Comparison of ENCODE assay signal across 2 cellular contexts in genomic region chr10:122446668-122447410, GRCh38.
TF ChIP-seq lines count a peak whose summit lies in the region.

No MANE protein-coding gene starts in this region.

TF ChIP-seq in K562, 482 proteins besides CTCF, POLR2A, EP300 and RAD21:
- TF ChIP-seq, protein P1, sequence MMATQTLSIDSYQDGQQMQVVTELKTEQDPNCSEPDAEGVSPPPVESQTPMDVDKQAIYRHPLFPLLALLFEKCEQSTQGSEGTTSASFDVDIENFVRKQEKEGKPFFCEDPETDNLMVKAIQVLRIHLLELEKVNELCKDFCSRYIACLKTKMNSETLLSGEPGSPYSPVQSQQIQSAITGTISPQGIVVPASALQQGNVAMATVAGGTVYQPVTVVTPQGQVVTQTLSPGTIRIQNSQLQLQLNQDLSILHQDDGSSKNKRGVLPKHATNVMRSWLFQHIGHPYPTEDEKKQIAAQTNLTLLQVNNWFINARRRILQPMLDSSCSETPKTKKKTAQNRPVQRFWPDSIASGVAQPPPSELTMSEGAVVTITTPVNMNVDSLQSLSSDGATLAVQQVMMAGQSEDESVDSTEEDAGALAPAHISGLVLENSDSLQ (IDR thresholded peaks at IDR 0.05): peak; percentile 49; the same call in 1 of the 2 replicates
- TF ChIP-seq, protein P2, sequence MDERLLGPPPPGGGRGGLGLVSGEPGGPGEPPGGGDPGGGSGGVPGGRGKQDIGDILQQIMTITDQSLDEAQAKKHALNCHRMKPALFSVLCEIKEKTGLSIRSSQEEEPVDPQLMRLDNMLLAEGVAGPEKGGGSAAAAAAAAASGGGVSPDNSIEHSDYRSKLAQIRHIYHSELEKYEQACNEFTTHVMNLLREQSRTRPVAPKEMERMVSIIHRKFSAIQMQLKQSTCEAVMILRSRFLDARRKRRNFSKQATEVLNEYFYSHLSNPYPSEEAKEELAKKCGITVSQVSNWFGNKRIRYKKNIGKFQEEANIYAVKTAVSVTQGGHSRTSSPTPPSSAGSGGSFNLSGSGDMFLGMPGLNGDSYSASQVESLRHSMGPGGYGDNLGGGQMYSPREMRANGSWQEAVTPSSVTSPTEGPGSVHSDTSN (CRISPR knock-in tag; IDR thresholded peaks at IDR 0.05; ENCODE audit: low read depth): no peak
- TF ChIP-seq, protein P2 (tag; conservative IDR thresholded peaks at IDR 0.05; ENCODE audit: low read depth): 0 out of 2 replicates have a peak, but pooled peaks have one; percentile 7
- no peak for TF ChIP-seq TAF7 (tag; IDR thresholded peaks at IDR 0.05)

TF ChIP-seq in SK-N-SH treated with all-trans-retinoic acid at 6 μM for 48 hours, 23 proteins besides CTCF, POLR2A, EP300 and RAD21 (continued from another document):
- no peak for TF ChIP-seq TSHZ2 (CRISPR knock-in tag; IDR thresholded peaks at IDR 0.05)
- no peak for TF ChIP-seq OSR1 (CRISPR knock-in tag; IDR thresholded peaks at IDR 0.05)
- TF ChIP-seq PATZ1 (CRISPR knock-in tag; IDR thresholded peaks at IDR 0.05; ENCODE audit: borderline replicate concordance): no peak
- no peak for TF ChIP-seq ISL1 (CRISPR knock-in tag; IDR thresholded peaks at IDR 0.05)
- no peak for TF ChIP-seq ZNF565 (CRISPR knock-in tag; conservative IDR thresholded peaks at IDR 0.05; ENCODE audit: low read depth)
- no peak for TF ChIP-seq TCF4 (CRISPR knock-in tag; IDR thresholded peaks at IDR 0.05; ENCODE audit: borderline replicate concordance)
- TF ChIP-seq POU6F1 (CRISPR knock-in tag; IDR thresholded peaks at IDR 0.05; ENCODE audit: borderline replicate concordance, low read depth): no peak
- no peak for TF ChIP-seq SNAI2 (CRISPR knock-in tag; IDR thresholded peaks at IDR 0.05)
- no peak for TF ChIP-seq ZNF8 (CRISPR knock-in tag; IDR thresholded peaks at IDR 0.05)
- TF ChIP-seq ESRRG (CRISPR knock-in tag; IDR thresholded peaks at IDR 0.05): no peak
- no peak for TF ChIP-seq GLIS3 (CRISPR knock-in tag; IDR thresholded peaks at IDR 0.05)
- TF ChIP-seq ZNF70 (CRISPR knock-in tag; IDR thresholded peaks at IDR 0.05): no peak
- TF ChIP-seq, protein P3, sequence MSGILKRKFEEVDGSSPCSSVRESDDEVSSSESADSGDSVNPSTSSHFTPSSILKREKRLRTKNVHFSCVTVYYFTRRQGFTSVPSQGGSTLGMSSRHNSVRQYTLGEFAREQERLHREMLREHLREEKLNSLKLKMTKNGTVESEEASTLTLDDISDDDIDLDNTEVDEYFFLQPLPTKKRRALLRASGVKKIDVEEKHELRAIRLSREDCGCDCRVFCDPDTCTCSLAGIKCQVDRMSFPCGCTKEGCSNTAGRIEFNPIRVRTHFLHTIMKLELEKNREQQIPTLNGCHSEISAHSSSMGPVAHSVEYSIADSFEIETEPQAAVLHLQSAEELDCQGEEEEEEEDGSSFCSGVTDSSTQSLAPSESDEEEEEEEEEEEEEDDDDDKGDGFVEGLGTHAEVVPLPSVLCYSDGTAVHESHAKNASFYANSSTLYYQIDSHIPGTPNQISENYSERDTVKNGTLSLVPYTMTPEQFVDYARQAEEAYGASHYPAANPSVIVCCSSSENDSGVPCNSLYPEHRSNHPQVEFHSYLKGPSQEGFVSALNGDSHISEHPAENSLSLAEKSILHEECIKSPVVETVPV (CRISPR knock-in tag; IDR thresholded peaks at IDR 0.05): no peak
- TF ChIP-seq, protein P4, sequence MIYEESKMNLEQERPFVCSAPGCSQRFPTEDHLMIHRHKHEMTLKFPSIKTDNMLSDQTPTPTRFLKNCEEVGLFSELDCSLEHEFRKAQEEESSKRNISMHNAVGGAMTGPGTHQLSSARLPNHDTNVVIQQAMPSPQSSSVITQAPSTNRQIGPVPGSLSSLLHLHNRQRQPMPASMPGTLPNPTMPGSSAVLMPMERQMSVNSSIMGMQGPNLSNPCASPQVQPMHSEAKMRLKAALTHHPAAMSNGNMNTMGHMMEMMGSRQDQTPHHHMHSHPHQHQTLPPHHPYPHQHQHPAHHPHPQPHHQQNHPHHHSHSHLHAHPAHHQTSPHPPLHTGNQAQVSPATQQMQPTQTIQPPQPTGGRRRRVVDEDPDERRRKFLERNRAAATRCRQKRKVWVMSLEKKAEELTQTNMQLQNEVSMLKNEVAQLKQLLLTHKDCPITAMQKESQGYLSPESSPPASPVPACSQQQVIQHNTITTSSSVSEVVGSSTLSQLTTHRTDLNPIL (CRISPR knock-in tag; IDR thresholded peaks at IDR 0.05; ENCODE audit: low read depth): no peak
- no peak for TF ChIP-seq BACH2 (CRISPR knock-in tag; IDR thresholded peaks at IDR 0.05; ENCODE audit: borderline replicate concordance)
- no peak for TF ChIP-seq PPARA (CRISPR knock-in tag; IDR thresholded peaks at IDR 0.05; ENCODE audit: borderline replicate concordance)
- no peak for TF ChIP-seq ZFP3 (CRISPR knock-in tag; IDR thresholded peaks at IDR 0.05)
- TF ChIP-seq CSDC2 (CRISPR knock-in tag; IDR thresholded peaks at IDR 0.05): no peak
- no peak for TF ChIP-seq RARB (CRISPR knock-in tag; IDR thresholded peaks at IDR 0.05)
